9 cellular contexts compared by ENCODE assay signal in the genomic region with DNA sequence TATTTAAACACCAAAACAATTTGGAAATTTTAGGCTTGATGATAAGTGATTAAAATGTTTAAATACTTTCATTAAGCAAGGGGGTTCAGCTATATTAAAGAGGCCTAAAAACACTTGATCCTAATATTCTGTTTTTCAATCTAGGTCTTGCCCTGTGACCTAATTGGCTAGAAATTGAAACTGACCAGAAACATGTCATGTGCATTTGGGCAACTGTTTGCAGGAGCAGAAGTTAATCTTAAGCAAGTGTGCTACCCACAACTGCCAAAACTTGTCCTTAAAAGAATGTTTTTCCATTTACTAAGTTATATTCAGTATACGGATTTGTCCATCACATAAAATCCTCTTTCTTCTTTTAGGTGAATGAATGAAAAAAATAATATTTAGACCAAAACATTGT.
"Had no signal": no experiment of that assay in that cellular context is flagged by ENCODE, and none has a peak within 500 bp of the region (broad histone marks: within the 10 kb centered on the region; RNA-seq: fewer than 3 reads in every experiment).

No MANE protein-coding gene starts in this region.

- H3K27ac ChIP-seq: GM23248, HL-60, KMS-11 had no signal

- H3K4me2 ChIP-seq: KMS-11 had no signal

- H3K4me3 ChIP-seq: GM23248, HAP-1 had no signal

- H3K36me3 ChIP-seq: HAP-1 had no signal

- H3K9me3 ChIP-seq: HAP-1 had no signal

- H3K9ac ChIP-seq: GM23248, KMS-11 had no signal

- DNase-seq: GM23248, GOT3, H7, HFFc6, IMR-90, KBM-7 had no signal

- H2AFZ ChIP-seq: GM23248 had no signal

- H3K4me1 ChIP-seq: HAP-1 had no signal
